ENCODE assay signal across 1 cellular context in the genomic region with DNA sequence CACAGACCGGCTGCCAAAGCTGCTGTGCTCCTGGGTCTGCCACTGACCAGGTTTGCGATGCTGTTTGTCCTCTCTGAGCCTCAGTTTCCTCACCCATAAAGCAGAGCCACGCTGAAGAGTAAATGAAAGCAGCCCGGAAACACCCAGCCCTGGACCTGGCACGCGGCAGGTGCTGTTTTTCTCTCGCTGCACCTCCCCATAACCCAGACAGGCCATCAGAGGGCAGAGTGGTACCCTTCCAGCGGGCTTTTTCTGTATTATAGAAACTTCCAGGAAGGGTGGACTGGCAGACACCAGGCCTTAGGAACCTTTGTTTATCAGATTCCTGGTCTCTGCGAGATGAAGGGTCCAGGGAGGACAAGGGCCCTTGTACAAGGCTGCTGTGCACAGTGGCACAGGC.
TF ChIP-seq lines count a peak whose summit lies in the region.

No MANE protein-coding gene starts in this region.

TF ChIP-seq in HepG2, 621 proteins besides CTCF, POLR2A, EP300 and RAD21:
- no peak for TF ChIP-seq EHMT2 (IDR thresholded peaks at IDR 0.05; ENCODE audit: borderline replicate concordance, low read depth, low read length)
- no peak for TF ChIP-seq ZNF83 (CRISPR knock-in tag; IDR thresholded peaks at IDR 0.05; ENCODE audit: borderline replicate concordance)
- TF ChIP-seq STAG1 (CRISPR knock-in tag; IDR thresholded peaks at IDR 0.05), result peak; percentile 58
- peak; percentile 20; the same call in 1 of the 2 replicates for TF ChIP-seq SMC3 (IDR thresholded peaks at IDR 0.05; ENCODE audit: low read length)
- TF ChIP-seq KAT7 (CRISPR knock-in tag; IDR thresholded peaks at IDR 0.05; ENCODE audit: borderline replicate concordance), result no peak
- TF ChIP-seq THAP11 (CRISPR knock-in tag; IDR thresholded peaks at IDR 0.05), result no peak
